9 cellular contexts compared by ENCODE assay signal in genomic region chr3:104519968-104520655, GRCh38.
DNase-seq lines count a peak whose midpoint lies in the region; ATAC-seq and TF ChIP-seq lines count a peak whose summit lies in the region.
"Had no signal": no experiment of that assay in that cellular context is flagged by ENCODE, and none has a peak within 500 bp of the region (broad histone marks: within the 10 kb centered on the region; RNA-seq: fewer than 3 reads in every experiment).

No MANE protein-coding gene starts in this region.

- no peak overlapping the region for H3K27ac ChIP-seq in smooth muscle cell (ENCODE audit: low read depth)
- H3K27ac ChIP-seq: SJSA1 had no signal

- no peaks in the 10 kb centered on the region for H3K4me1 Mint-ChIP-seq in glutamatergic neuron (ENCODE audit: low read depth, unreplicated experiment)
- no peaks in the 10 kb centered on the region for H3K4me1 Mint-ChIP-seq in natural killer cell treated with Interleukin-12 subunit alpha and Interleukin-12 subunit beta and Interleukin-15 and Interleukin-18, amount 100 ng/mL, for 72 hours (ENCODE audit: low read depth in 2 of 2)

- no peaks in the 10 kb centered on the region for H3K79me2 ChIP-seq in smooth muscle cell (ENCODE audit: low read depth)

- ATAC-seq in GM19328 (IDR thresholded peaks at IDR 0.05; ENCODE audit: unreplicated experiment) = peak; percentile 46
- ATAC-seq in HG02852 (IDR thresholded peaks at IDR 0.05; ENCODE audit: unreplicated experiment) = peak; percentile 52
- ATAC-seq in natural killer cell treated with Interleukin-12 subunit alpha and Interleukin-12 subunit beta and Interleukin-15 and Interleukin-18, amount 100 ng/mL, for 72 hours = no peak

- no peaks in the 10 kb centered on the region for H3K9me3 ChIP-seq in smooth muscle cell (replicated peaks; ENCODE audit: low read depth)
- H3K9me3 ChIP-seq: SJSA1 had no signal

- no peaks in the 10 kb centered on the region for H3K36me3 ChIP-seq in smooth muscle cell (ENCODE audit: low read depth)
- H3K36me3 ChIP-seq: SJSA1 had no signal

- no peak overlapping the region for H3K4me3 ChIP-seq in smooth muscle cell
- H3K4me3 ChIP-seq: SJSA1 had no signal

- H3K36me3 Mint-ChIP-seq in glutamatergic neuron (ENCODE audit: unreplicated experiment) = no peaks in the 10 kb centered on the region
- no peaks in the 10 kb centered on the region for H3K36me3 Mint-ChIP-seq in natural killer cell treated with Interleukin-12 subunit alpha and Interleukin-12 subunit beta and Interleukin-15 and Interleukin-18, amount 100 ng/mL, for 72 hours

- no peaks in the 10 kb centered on the region for H3K27me3 ChIP-seq in smooth muscle cell (ENCODE audit: low read depth)
- H3K27me3 ChIP-seq: SJSA1 had no signal

- DNase-seq in MV-4-11 (lab: John Stamatoyannopoulos, UW) = peak; percentile 56
- DNase-seq in smooth muscle cell (lab: John Stamatoyannopoulos, UW; ENCODE audit: unreplicated experiment) = no peak
- no peak for DNase-seq in glutamatergic neuron
- no peak for DNase-seq in natural killer cell treated with Interleukin-12 subunit alpha and Interleukin-12 subunit beta and Interleukin-15 and Interleukin-18, amount 100 ng/mL, for 72 hours (ENCODE audit: low spot score)
- no peak for DNase-seq in NCI-H1694 treated with DMSO at 0.1 percent for 48 hours (lab: John Stamatoyannopoulos, UW)
- no peak for DNase-seq in RKO (ENCODE audit: low spot score)

- no peak overlapping the region for H3K4me3 Mint-ChIP-seq in glutamatergic neuron (ENCODE audit: unreplicated experiment)
- H3K4me3 Mint-ChIP-seq in natural killer cell treated with Interleukin-12 subunit alpha and Interleukin-12 subunit beta and Interleukin-15 and Interleukin-18, amount 100 ng/mL, for 72 hours = no peak overlapping the region

- no peaks in the 10 kb centered on the region for H3K27me3 Mint-ChIP-seq in glutamatergic neuron (ENCODE audit: unreplicated experiment)
- no peaks in the 10 kb centered on the region for H3K27me3 Mint-ChIP-seq in natural killer cell treated with Interleukin-12 subunit alpha and Interleukin-12 subunit beta and Interleukin-15 and Interleukin-18, amount 100 ng/mL, for 72 hours

- no peak overlapping the region for H3K4me2 ChIP-seq in smooth muscle cell

- no peaks in the 10 kb centered on the region for H4K20me1 ChIP-seq in smooth muscle cell (ENCODE audit: low read depth)

- peaks cover 9% of the 10 kb centered on the region for H3K4me1 ChIP-seq in smooth muscle cell (ENCODE audit: low read depth)
- H3K4me1 ChIP-seq: SJSA1 had no signal

- peaks cover 3% of the 10 kb centered on the region for H3K9me3 Mint-ChIP-seq in glutamatergic neuron (ENCODE audit: unreplicated experiment)
- H3K9me3 Mint-ChIP-seq in natural killer cell treated with Interleukin-12 subunit alpha and Interleukin-12 subunit beta and Interleukin-15 and Interleukin-18, amount 100 ng/mL, for 72 hours = no peaks in the 10 kb centered on the region

- no peak overlapping the region for H3K27ac Mint-ChIP-seq in glutamatergic neuron (ENCODE audit: unreplicated experiment)
- no peak overlapping the region for H3K27ac Mint-ChIP-seq in natural killer cell treated with Interleukin-12 subunit alpha and Interleukin-12 subunit beta and Interleukin-15 and Interleukin-18, amount 100 ng/mL, for 72 hours

- H3K9ac ChIP-seq in smooth muscle cell (ENCODE audit: low read depth) = no peak overlapping the region

- peak overlapping the region; percentile 66 for H2AFZ ChIP-seq in smooth muscle cell (ENCODE audit: low read depth)

- 83% methylated on average over 3 of the region's 3 CpGs for WGBS in smooth muscle cell (ENCODE audit: low lambda C conversion rate)

- no peak for TF ChIP-seq CTCF in smooth muscle cell (IDR thresholded peaks at IDR 0.05; ENCODE audit: borderline replicate concordance, insufficient read depth, poor library complexity, severe bottlenecking)
- TF ChIP-seq CTCF in glutamatergic neuron (IDR thresholded peaks at IDR 0.05; ENCODE audit: partially characterized antibody, unreplicated experiment) = no peak

- no peaks in the 10 kb centered on the region for H3F3A ChIP-seq in smooth muscle cell (ENCODE audit: low read depth)

Comparison
In these comparisons a context has a peak if more than half of its experiments do, and no peak if none do; other contexts are left out.
1. ATAC-seq: peak in GM19328 (single experiment) and HG02852 (single experiment); none in natural killer cell treated with Interleukin-12 subunit alpha and Interleukin-12 subunit beta and Interleukin-15 and Interleukin-18, amount 100 ng/mL, for 72 hours (0 of 2).